Comparison of ENCODE assay signal across 1 cellular context in the genomic region with DNA sequence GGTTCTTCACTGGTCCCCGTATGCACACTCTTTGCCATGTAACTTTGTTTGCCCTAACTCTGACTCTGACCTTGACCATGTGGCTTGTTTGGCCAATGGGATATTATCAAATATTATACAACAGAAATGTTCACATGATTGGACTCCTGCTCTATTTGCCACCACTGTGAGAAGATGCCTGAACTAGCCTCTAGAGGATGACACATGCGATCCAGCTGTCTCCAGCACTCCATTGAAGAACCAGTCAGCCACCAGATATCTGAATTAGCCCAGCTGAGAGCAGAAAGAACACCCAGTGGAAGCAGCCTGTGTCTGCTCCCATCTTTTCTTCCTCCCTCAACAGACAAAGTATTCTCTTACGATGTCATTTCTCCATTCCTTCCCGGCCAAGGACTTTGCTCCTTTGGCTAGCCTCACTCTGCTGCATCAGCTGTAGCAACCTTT.
TF ChIP-seq lines count a peak whose summit lies in the region.

No MANE protein-coding gene starts in this region.

TF ChIP-seq in HepG2, 621 proteins besides CTCF, POLR2A, EP300 and RAD21 (continued from another document):
- TF ChIP-seq, protein P1, sequence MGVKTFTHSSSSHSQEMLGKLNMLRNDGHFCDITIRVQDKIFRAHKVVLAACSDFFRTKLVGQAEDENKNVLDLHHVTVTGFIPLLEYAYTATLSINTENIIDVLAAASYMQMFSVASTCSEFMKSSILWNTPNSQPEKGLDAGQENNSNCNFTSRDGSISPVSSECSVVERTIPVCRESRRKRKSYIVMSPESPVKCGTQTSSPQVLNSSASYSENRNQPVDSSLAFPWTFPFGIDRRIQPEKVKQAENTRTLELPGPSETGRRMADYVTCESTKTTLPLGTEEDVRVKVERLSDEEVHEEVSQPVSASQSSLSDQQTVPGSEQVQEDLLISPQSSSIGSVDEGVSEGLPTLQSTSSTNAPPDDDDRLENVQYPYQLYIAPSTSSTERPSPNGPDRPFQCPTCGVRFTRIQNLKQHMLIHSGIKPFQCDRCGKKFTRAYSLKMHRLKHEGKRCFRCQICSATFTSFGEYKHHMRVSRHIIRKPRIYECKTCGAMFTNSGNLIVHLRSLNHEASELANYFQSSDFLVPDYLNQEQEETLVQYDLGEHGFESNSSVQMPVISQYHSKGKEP (CRISPR knock-in tag; IDR thresholded peaks at IDR 0.05), result no peak
- TF ChIP-seq, protein P2, sequence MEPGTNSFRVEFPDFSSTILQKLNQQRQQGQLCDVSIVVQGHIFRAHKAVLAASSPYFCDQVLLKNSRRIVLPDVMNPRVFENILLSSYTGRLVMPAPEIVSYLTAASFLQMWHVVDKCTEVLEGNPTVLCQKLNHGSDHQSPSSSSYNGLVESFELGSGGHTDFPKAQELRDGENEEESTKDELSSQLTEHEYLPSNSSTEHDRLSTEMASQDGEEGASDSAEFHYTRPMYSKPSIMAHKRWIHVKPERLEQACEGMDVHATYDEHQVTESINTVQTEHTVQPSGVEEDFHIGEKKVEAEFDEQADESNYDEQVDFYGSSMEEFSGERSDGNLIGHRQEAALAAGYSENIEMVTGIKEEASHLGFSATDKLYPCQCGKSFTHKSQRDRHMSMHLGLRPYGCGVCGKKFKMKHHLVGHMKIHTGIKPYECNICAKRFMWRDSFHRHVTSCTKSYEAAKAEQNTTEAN (CRISPR knock-in tag; conservative IDR thresholded peaks at IDR 0.05), result no peak
- TF ChIP-seq ZNF607 (CRISPR knock-in tag; IDR thresholded peaks at IDR 0.05; ENCODE audit: borderline replicate concordance) (0 out of 2 replicates have a peak, but pooled peaks have one; percentile 35), ZNF768 (CRISPR knock-in tag; IDR thresholded peaks at IDR 0.05) (no peak)
TF ChIP-seq in HepG2: peak in this region for 61.
